ENCODE assay signal across 13 cellular contexts in genomic region chr11:68469642-68470041, GRCh38. TPM values are rescaled to one million over a fixed set of nuclear protein-coding genes. Genes with fewer than 3 reads are reported as not detected.
DNase-seq lines count a peak whose midpoint lies in the region; TF ChIP-seq lines count a peak whose summit lies in the region.
"Had no signal": no experiment of that assay in that cellular context is flagged by ENCODE, and none has a peak within 500 bp of the region (broad histone marks: within the 10 kb centered on the region; RNA-seq: fewer than 3 reads in every experiment).

No MANE protein-coding gene starts in this region.

- no peak overlapping the region for H3K9ac ChIP-seq in smooth muscle cell (ENCODE audit: low read depth)

- peaks cover 76% of the 10 kb centered on the region for H3K36me3 Mint-ChIP-seq in activated T-cell treated with anti-CD3 and anti-CD28 coated beads, Interleukin-2, amount 50 U/mL, for 24 hours (ENCODE audit: low read depth)

- peak overlapping the region; percentile 1 for H3K4me3 Mint-ChIP-seq in activated T-cell treated with anti-CD3 and anti-CD28 coated beads, Interleukin-2, amount 50 U/mL, for 24 hours

- no peak for TF ChIP-seq CTCF in smooth muscle cell (IDR thresholded peaks at IDR 0.05; ENCODE audit: borderline replicate concordance, insufficient read depth, poor library complexity, severe bottlenecking)

- peaks cover 100% of the 10 kb centered on the region for H4K20me1 ChIP-seq in smooth muscle cell (ENCODE audit: low read depth)

- H3F3A ChIP-seq in smooth muscle cell (ENCODE audit: low read depth): peaks cover 26% of the 10 kb centered on the region

- peaks cover 40% of the 10 kb centered on the region for H3K4me1 ChIP-seq in effector memory CD4-positive, alpha-beta T cell (ENCODE audit: control insufficient read depth, insufficient read depth, low read length, poor library complexity, severe bottlenecking)
- H3K4me1 ChIP-seq in smooth muscle cell (ENCODE audit: low read depth): peaks cover 50% of the 10 kb centered on the region

- H3K4me1 Mint-ChIP-seq in activated T-cell treated with anti-CD3 and anti-CD28 coated beads, Interleukin-2, amount 50 U/mL, for 24 hours (ENCODE audit: low read depth): peaks cover 92% of the 10 kb centered on the region

- peak overlapping the region; percentile 26 for H3K27ac ChIP-seq in effector memory CD4-positive, alpha-beta T cell (ENCODE audit: insufficient read depth, low read length, poor library complexity, severe bottlenecking)
- peak overlapping the region; percentile 82 for H3K27ac ChIP-seq in smooth muscle cell (ENCODE audit: low read depth)
- H3K27ac ChIP-seq: testis had no signal

- H3K4me3 ChIP-seq in effector memory CD4-positive, alpha-beta T cell (ENCODE audit: insufficient read depth, low read depth, low read length, poor library complexity, severe bottlenecking): no peak overlapping the region
- H3K4me3 ChIP-seq in smooth muscle cell: no peak overlapping the region
- no peak overlapping the region for H3K4me3 ChIP-seq in MG63
- H3K4me3 ChIP-seq: heart right ventricle, testis had no signal

- in situ Hi-C loops in ACHN (cut with HindIII; ENCODE audit: low pct_ligation_motif_present, low pct_unique_long_range_greater_than_20kb, low sequenced_read_pairs): no loop called here

- no peaks in the 10 kb centered on the region for H3K9me3 Mint-ChIP-seq in activated T-cell treated with anti-CD3 and anti-CD28 coated beads, Interleukin-2, amount 50 U/mL, for 24 hours

- H2AFZ ChIP-seq in smooth muscle cell (ENCODE audit: low read depth): no peak overlapping the region

- 47% methylated on average over 1 of the region's 1 CpG for WGBS in smooth muscle cell (ENCODE audit: low lambda C conversion rate)

- no peaks in the 10 kb centered on the region for H3K9me3 ChIP-seq in effector memory CD4-positive, alpha-beta T cell (ENCODE audit: control insufficient read depth, low read length)
- no peaks in the 10 kb centered on the region for H3K9me3 ChIP-seq in smooth muscle cell (replicated peaks; ENCODE audit: low read depth)
- H3K9me3 ChIP-seq in MG63: no peaks in the 10 kb centered on the region
- H3K9me3 ChIP-seq: heart right ventricle, testis had no signal

- H3K27ac Mint-ChIP-seq in activated T-cell treated with anti-CD3 and anti-CD28 coated beads, Interleukin-2, amount 50 U/mL, for 24 hours: peak overlapping the region; percentile 94

- H3K27me3 Mint-ChIP-seq in activated T-cell treated with anti-CD3 and anti-CD28 coated beads, Interleukin-2, amount 50 U/mL, for 24 hours: no peaks in the 10 kb centered on the region

- H3K4me2 ChIP-seq in smooth muscle cell: no peak overlapping the region

- H3K27me3 ChIP-seq in effector memory CD4-positive, alpha-beta T cell (replicated peaks; ENCODE audit: control insufficient read depth, insufficient read depth, low read length, poor library complexity, severe bottlenecking): no peaks in the 10 kb centered on the region
- H3K27me3 ChIP-seq in smooth muscle cell (ENCODE audit: low read depth): no peaks in the 10 kb centered on the region
- H3K27me3 ChIP-seq in MG63: no peaks in the 10 kb centered on the region
- H3K27me3 ChIP-seq: heart right ventricle, testis had no signal

- no peak for DNase-seq in activated T-cell treated with anti-CD3 and anti-CD28 coated beads, Interleukin-2, amount 50 U/mL, for 24 hours
- no peak for DNase-seq in activated T-cell treated with anti-CD3 and anti-CD28 coated beads, Interleukin-2, amount 50 U/mL, for 1 hour
- DNase-seq in OCI-M1 (lab: John Stamatoyannopoulos, UW) (peak; percentile 66), smooth muscle cell (lab: John Stamatoyannopoulos, UW; ENCODE audit: unreplicated experiment) (no peak), MG63 (no peak), ACHN (no peak), iPS-NIHi7 (ENCODE audit: extremely low spot score) (no peak)
- DNase-seq in effector memory CD4-positive, alpha-beta T cell: no peak
- DNase-seq: activated CD4-positive, alpha-beta T cell treated with anti-CD3 and anti-CD28 coated beads for 48 hours; DMS 273 treated with DMSO at 0.1 percent for 48 hours; heart right ventricle; NCI-H1105; testis had no signal

- H3K36me3 ChIP-seq in effector memory CD4-positive, alpha-beta T cell (ENCODE audit: control insufficient read depth, insufficient read depth, low read length): no peaks in the 10 kb centered on the region
- H3K36me3 ChIP-seq in smooth muscle cell (ENCODE audit: low read depth) (no peaks in the 10 kb centered on the region), MG63 (peaks cover 42% of the 10 kb centered on the region)
- H3K36me3 ChIP-seq: heart right ventricle had no signal

- peaks cover 98% of the 10 kb centered on the region for H3K79me2 ChIP-seq in smooth muscle cell (ENCODE audit: low read depth)

RNA-seq across cellular contexts. Expression of gene PPP6R3, which starts 9.1 kb away (rescaled TPM):
- total RNA-seq in smooth muscle cell: 120 and 121 TPM in 2 replicates
- 28.4 and 36.7 TPM in 2 replicates for polyA plus RNA-seq in smooth muscle cell
- total RNA-seq in MG63 (2014; rRNA removed; shearing (Covaris generic); ENCODE audit: low replicate concordance): 68.5 and 143 TPM in 2 replicates
